1 cellular context compared by ENCODE assay signal in the genomic region with DNA sequence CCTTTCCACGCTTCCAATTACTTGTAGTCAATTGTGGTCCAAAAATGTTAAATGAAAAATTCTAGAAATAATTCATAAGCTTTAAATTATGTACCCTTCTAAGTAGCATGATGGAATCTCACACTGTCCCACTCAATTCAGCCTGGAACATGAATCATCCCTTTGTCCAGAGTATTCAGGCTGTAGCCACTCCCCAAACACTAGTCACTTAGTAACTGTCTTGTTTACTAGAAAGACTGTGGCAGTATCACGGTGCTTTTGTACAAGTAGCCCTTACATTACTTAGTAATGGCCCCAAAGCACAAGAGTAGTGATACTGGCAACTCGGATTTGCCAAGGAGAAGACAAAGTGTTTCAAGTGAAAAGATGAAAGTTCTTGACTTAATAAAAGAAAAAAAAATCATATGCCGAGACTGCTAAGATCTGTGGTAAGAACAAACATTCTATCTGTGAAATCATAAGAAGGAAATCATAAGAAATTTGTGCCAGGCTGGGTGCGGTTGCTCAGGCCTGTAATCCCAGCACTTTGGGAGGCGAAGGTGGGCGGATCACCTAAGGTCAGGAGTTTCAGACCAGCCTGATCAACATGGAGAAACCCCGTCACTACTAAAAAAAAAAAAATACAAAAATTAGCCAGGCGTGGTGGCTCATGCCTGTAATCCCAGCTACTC.
TF ChIP-seq lines count a peak whose summit lies in the region.

No MANE protein-coding gene starts in this region.

TF ChIP-seq in GM23338, 12 proteins besides CTCF, POLR2A, EP300 and RAD21 (continued from another document):
- no peak for TF ChIP-seq ZNF462 (CRISPR knock-in tag; IDR thresholded peaks at IDR 0.05)
- TF ChIP-seq EZH2 (IDR thresholded peaks at IDR 0.05; ENCODE audit: low read depth, unreplicated experiment), result no peak
